Comparison of ENCODE assay signal across 20 cellular contexts in genomic region chr4:10119263-10119662, GRCh38. TPM values are rescaled to one million over a fixed set of nuclear protein-coding genes. Genes with fewer than 3 reads are reported as not detected.
DNase-seq lines count a peak whose midpoint lies in the region; ATAC-seq, FAIRE-seq and TF ChIP-seq lines count a peak whose summit lies in the region.
"Had no signal": no experiment of that assay in that cellular context is flagged by ENCODE, and none has a peak within 500 bp of the region (broad histone marks: within the 10 kb centered on the region; RNA-seq: fewer than 3 reads in every experiment).

No MANE protein-coding gene starts in this region.

- H3K36me3 ChIP-seq in K562 (ENCODE audit: control insufficient read depth, insufficient read depth, low read length), result peaks cover 16% of the 10 kb centered on the region

- peak overlapping the region in 1 of 2 donors; percentile 94 for H3K27ac Mint-ChIP-seq in stimulated activated naive CD8-positive, alpha-beta T cell treated with anti-CD3 and anti-CD28 coated beads, Interleukin-15, amount 100 ng/mL, for 72 hours
- H3K27ac Mint-ChIP-seq in nephron progenitor cell, result no peak overlapping the region
- H3K27ac Mint-ChIP-seq: stimulated activated effector memory CD8-positive, alpha-beta T cell treated with anti-CD3 and anti-CD28 coated beads, Interleukin-12 subunit alpha, Interleukin-12 subunit beta, amount 100 ng/mL, for 72 hours had no signal

- no peak for ATAC-seq in stimulated activated naive CD8-positive, alpha-beta T cell treated with anti-CD3 and anti-CD28 coated beads, Interleukin-15, amount 100 ng/mL, for 72 hours
- no peak for ATAC-seq in stimulated activated naive CD8-positive, alpha-beta T cell treated with anti-CD3 and anti-CD28 coated beads, Interleukin-15, Interleukin-2, amounts not matched to agents 100 U/mL and 50 U/mL, for 24 hours
- no peak for ATAC-seq in K562
- no peak for ATAC-seq in HG02973 (IDR thresholded peaks at IDR 0.05; ENCODE audit: unreplicated experiment)
- ATAC-seq: stimulated activated effector memory CD8-positive, alpha-beta T cell treated with anti-CD3 and anti-CD28 coated beads, Interleukin-12 subunit alpha, Interleukin-12 subunit beta, amount 100 ng/mL, for 72 hours had no signal

- H3K9me3 Mint-ChIP-seq in stimulated activated naive CD8-positive, alpha-beta T cell treated with anti-CD3 and anti-CD28 coated beads, Interleukin-15, amount 100 ng/mL, for 72 hours, result no peaks in the 10 kb centered on the region
- H3K9me3 Mint-ChIP-seq in nephron progenitor cell, result no peaks in the 10 kb centered on the region
- H3K9me3 Mint-ChIP-seq: endodermal cell; stimulated activated effector memory CD8-positive, alpha-beta T cell treated with anti-CD3 and anti-CD28 coated beads, Interleukin-12 subunit alpha, Interleukin-12 subunit beta, amount 100 ng/mL, for 72 hours had no signal

- no peak for DNase-seq in stimulated activated naive CD8-positive, alpha-beta T cell treated with anti-CD3 and anti-CD28 coated beads, Interleukin-15, amount 100 ng/mL, for 72 hours
- no peak for DNase-seq in stimulated activated naive CD8-positive, alpha-beta T cell treated with anti-CD3 and anti-CD28 coated beads, Interleukin-15, Interleukin-2, amounts not matched to agents 100 U/mL and 50 U/mL, for 24 hours
- DNase-seq in K562 (ENCODE audit: extremely low read depth in 1 of 4, low spot score in 3 of 4) (no peak), nephron progenitor cell (no peak), HuH-7.5 (ENCODE audit: low spot score) (no peak), NCI-H510A (lab: John Stamatoyannopoulos, UW) (no peak)
- DNase-seq: endodermal cell, GOT3, islet precursor cell, mammary epithelial cell, MV-4-11, NCI-H187 treated with DMSO at 0.1 percent for 48 hours, NCI-H446 treated with DMSO at 0.1 percent for 48 hours had no signal

- no peaks in the 10 kb centered on the region for H3K9me1 ChIP-seq in K562 (ENCODE audit: control insufficient read depth, insufficient read depth, low read length)

- H3K27me3 Mint-ChIP-seq in stimulated activated naive CD8-positive, alpha-beta T cell treated with anti-CD3 and anti-CD28 coated beads, Interleukin-15, amount 100 ng/mL, for 72 hours, result no peaks in the 10 kb centered on the region
- H3K27me3 Mint-ChIP-seq in nephron progenitor cell (ENCODE audit: low read depth, poor library complexity), result no peaks in the 10 kb centered on the region

- H3K36me3 Mint-ChIP-seq in nephron progenitor cell (ENCODE audit: low read depth), result peaks cover 8% of the 10 kb centered on the region

- peaks cover 31% of the 10 kb centered on the region for H3K79me2 ChIP-seq in K562 (ENCODE audit: control insufficient read depth, insufficient read depth, low read length)

- no peak for FAIRE-seq in K562 (lab: Jason Lieb, UNC)
- FAIRE-seq: astrocyte, D721Med had no signal

- peak overlapping the region; percentile 83 to 91 for H3K4me3 Mint-ChIP-seq in stimulated activated naive CD8-positive, alpha-beta T cell treated with anti-CD3 and anti-CD28 coated beads, Interleukin-15, amount 100 ng/mL, for 72 hours
- H3K4me3 Mint-ChIP-seq in nephron progenitor cell, result peak overlapping the region; percentile 89
- H3K4me3 Mint-ChIP-seq: endodermal cell had no signal

- H3K4me1 ChIP-seq in K562 (replicated peaks in 1 of 2; ENCODE audit: control insufficient read depth in 2 of 2, insufficient read depth in 2 of 2, low read length in 2 of 2), result peaks cover 26 to 42% of the 10 kb centered on the region in 2 experiments

- peaks cover 90% of the 10 kb centered on the region for H3K4me1 Mint-ChIP-seq in stimulated activated naive CD8-positive, alpha-beta T cell treated with anti-CD3 and anti-CD28 coated beads, Interleukin-15, amount 100 ng/mL, for 72 hours
- peaks cover 89% of the 10 kb centered on the region for H3K4me1 Mint-ChIP-seq in nephron progenitor cell

- no peak overlapping the region; the same call in 2 of the 3 replicates for H3K27ac ChIP-seq in K562 (ENCODE audit: extremely low read depth, low read depth, low read length)
- H3K27ac ChIP-seq: RWPE1, VCaP had no signal

- H4K20me1 ChIP-seq in K562 (replicated peaks; ENCODE audit: control insufficient read depth, insufficient read depth, low read length), result peaks cover 15% of the 10 kb centered on the region

- H3K9ac ChIP-seq in K562 (ENCODE audit: insufficient read depth in 1 of 2, low read depth in 2 of 2, low read length in 2 of 2), result no peak overlapping the region

- no peak for TF ChIP-seq RAD21 in K562 (CRISPR knock-in tag; conservative IDR thresholded peaks at IDR 0.05 in 1 of 2, IDR thresholded peaks at IDR 0.05 in 1 of 2)

- no peak overlapping the region for H2AFZ ChIP-seq in K562 (ENCODE audit: low read depth, low read length)
- H2AFZ ChIP-seq: hepatocyte had no signal

- no peak; the same call in 1 of the 2 replicates for TF ChIP-seq POLR2A in K562 (conservative IDR thresholded peaks at IDR 0.05)

- peak overlapping the region; percentile 86; the same call in 1 of the 2 replicates for H3K4me2 ChIP-seq in K562 (ENCODE audit: insufficient read depth, low read length)
- H3K4me2 ChIP-seq: hepatocyte had no signal

- no peak for TF ChIP-seq EP300 in K562 (IDR thresholded peaks at IDR 0.05; ENCODE audit: low read length)

- in situ Hi-C loops in K562 (cut with MboI), result no loop called here

- CTCF ChIA-PET in K562 (lab: Yijun Ruan, JAX; ENCODE audit: low intra/inter-chr PET ratio), result no interaction called here

- 62% methylated on average over 6 of the region's 6 CpGs for WGBS in K562 (ENCODE audit: insufficient coverage, low coverage, missing lambda C conversion rate)

- POLR2A ChIA-PET in K562 (lab: Yijun Ruan, JAX), result interaction anchor here (0.6 to 7.3 kb wide), 23 partner anchors 12 to 416 kb away, joined by 3 to 216 read pairs (median 5); partner anchors contain the start of gene ZNF518B

- no peak for TF ChIP-seq CTCF in K562 (IDR thresholded peaks at IDR 0.05 in 2 of 3, conservative IDR thresholded peaks at IDR 0.05 in 1 of 3; ENCODE audit: insufficient read depth in 2 of 3, low read depth in 1 of 3, low read length in 3 of 3)
- TF ChIP-seq CTCF in nephron progenitor cell (IDR thresholded peaks at IDR 0.05), result no peak

- H3K27me3 ChIP-seq in K562 (ENCODE audit: control insufficient read depth in 2 of 2, insufficient read depth in 2 of 2, low read length in 2 of 2), result no peaks in the 10 kb centered on the region
- H3K27me3 ChIP-seq: hepatocyte had no signal

- intact Hi-C loops in K562 (cut with micrococcal nuclease), result no loop called here

- no peaks in the 10 kb centered on the region for H3K9me3 ChIP-seq in K562 (replicated peaks; ENCODE audit: control insufficient read depth, insufficient read depth, low read depth, low read length)

- no peak overlapping the region for H3K4me3 ChIP-seq in K562
- H3K4me3 ChIP-seq: hepatocyte had no signal

- BruUV-seq in K562 (replicated peaks; lab: Mats Ljungman, UMichigan), result no TSS peak

TF ChIP-seq in K562, 482 proteins besides CTCF, POLR2A, EP300 and RAD21 (continues in another document):
- no peak for TF ChIP-seq HINFP (tag; conservative IDR thresholded peaks at IDR 0.05; ENCODE audit: low read depth)
- TF ChIP-seq ZNF717 (CRISPR knock-in tag; IDR thresholded peaks at IDR 0.05), result no peak
- TF ChIP-seq PCBP2 (IDR thresholded peaks at IDR 0.05; ENCODE audit: low read depth, low read length, poor library complexity, severe bottlenecking), result no peak
- no peak for TF ChIP-seq ZNF79 (CRISPR knock-in tag; IDR thresholded peaks at IDR 0.05; ENCODE audit: low read depth)
- no peak for TF ChIP-seq HMGXB4 (CRISPR knock-in tag; IDR thresholded peaks at IDR 0.05)
- no peak for TF ChIP-seq EGR1 (conservative IDR thresholded peaks at IDR 0.05)
- TF ChIP-seq HDAC1 (IDR thresholded peaks at IDR 0.05), result no peak

RNA-seq across cellular contexts. Expression of gene WDR1, which starts 2.7 kb away (rescaled TPM):
- total RNA-seq in K562 (2011; cell fraction: chromatin; rRNA removed; ENCODE audit: low replicate concordance), result 72.4 and 125 TPM in 2 replicates
- total RNA-seq in K562 (2011; cell fraction: nucleolus; rRNA removed), result 75.3 and 90.2 TPM in 2 replicates
- total RNA-seq in K562 (2011; cell fraction: nucleoplasm; rRNA removed), result 64.2 and 70.3 TPM in 2 replicates
- total RNA-seq in K562 (2014; rRNA removed), result 151 and 154 TPM in 2 replicates
- 111 and 112 TPM in 2 replicates for total RNA-seq in K562 (2014; rRNA removed; fragmentation: Illumina TruSeq; extraction: Trizol)
- total RNA-seq in K562 (2015; rRNA removed; fragmentation: Illumina TruSeq; extraction: Trizol), result 120 and 124 TPM in 2 replicates
- total RNA-seq in K562 (2021), result 186 and 213 TPM in 2 replicates
- 140 and 186 TPM in 2 replicates for polyA plus RNA-seq in K562 (2011; rRNA removed)
- 176 and 298 TPM in 2 replicates for polyA plus RNA-seq in K562 (2011; cell fraction: cytosol; rRNA removed)
- 133 and 190 TPM in 2 replicates for polyA plus RNA-seq in K562 (2011; cell fraction: nucleus; rRNA removed)
- 144 and 177 TPM in 2 replicates for polyA plus RNA-seq in K562 (2012)
- polyA plus RNA-seq in K562 (2014; fragmentation: Illumina TruSeq; extraction: Trizol), result 139 and 149 TPM in 2 replicates
- 10 to 100 TPM; 16.1 to 23.0 TPM for polyA plus RNA-seq in K562 (2014; fragmentation: Nextera tagmentation; extraction: Ambion mirVana)
- 120 and 125 TPM in 2 replicates for polyA plus RNA-seq in K562 (2014; rRNA removed)
- 188 and 256 TPM in 2 replicates for polyA minus RNA-seq in K562 (2011; rRNA and poly(A)+ RNA removed)
- polyA minus RNA-seq in K562 (2011; cell fraction: cytosol; rRNA and poly(A)+ RNA removed), result 111 and 132 TPM in 2 replicates
- polyA minus RNA-seq in K562 (2011; cell fraction: nucleus; rRNA and poly(A)+ RNA removed), result 53.7 and 56.2 TPM in 2 replicates
